8 cellular contexts compared by ENCODE assay signal in the genomic region with DNA sequence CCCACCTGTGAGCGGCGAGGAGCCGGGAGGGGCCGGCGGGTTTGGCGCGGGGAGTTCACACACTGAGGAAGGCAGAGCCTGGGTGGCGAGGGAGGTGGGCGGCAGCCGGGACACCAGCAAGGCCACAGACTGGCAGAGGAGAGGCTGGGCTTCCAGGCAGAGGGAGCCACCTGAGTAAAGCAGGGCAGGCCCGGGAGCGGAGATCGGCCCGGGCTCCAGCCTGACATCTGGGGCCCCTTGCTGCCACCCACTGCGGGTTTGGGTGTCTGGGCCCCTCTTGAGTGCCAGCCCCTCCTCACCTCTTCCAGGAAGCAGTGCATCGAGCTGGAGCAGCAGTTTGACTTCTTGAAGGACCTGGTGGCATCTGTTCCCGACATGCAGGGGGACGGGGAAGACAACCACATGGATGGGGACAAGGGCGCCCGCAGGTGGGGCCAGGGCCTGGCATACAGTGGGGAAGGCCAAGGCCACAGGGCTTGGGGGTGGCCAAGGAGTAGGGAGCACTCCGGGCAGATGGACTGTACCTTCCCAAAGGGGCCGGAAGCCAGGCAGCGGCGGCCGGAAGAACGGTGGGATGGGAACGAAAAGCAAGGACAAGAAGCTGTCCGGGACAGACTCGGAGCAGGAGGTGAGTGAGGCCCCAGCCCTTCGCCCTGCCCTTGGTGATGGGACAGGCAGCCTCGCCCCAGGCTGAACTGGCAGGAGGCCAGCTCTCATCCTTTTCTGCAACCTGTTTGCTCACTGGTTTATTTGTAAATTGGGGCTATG. TPM values are rescaled to one million over a fixed set of nuclear protein-coding genes. Genes with fewer than 3 reads are reported as not detected.
DNase-seq lines count a peak whose midpoint lies in the region; ATAC-seq and TF ChIP-seq lines count a peak whose summit lies in the region.

No MANE protein-coding gene starts in this region.

- ATAC-seq in activated T-cell treated with anti-CD3 and anti-CD28 coated beads, Interleukin-2, amount 50 U/mL, for 4 hours, result no peak
- no peak for ATAC-seq in heart left ventricle

- H3K4me3 Mint-ChIP-seq in activated T-cell treated with anti-CD3 and anti-CD28 coated beads, Interleukin-2, amount 50 U/mL, for 4 hours, result peak overlapping the region; percentile 92

- peak overlapping the region; percentile 67 for H3K9ac ChIP-seq in SU-DHL-6 (ENCODE audit: low read length)
- peak overlapping the region; percentile 88 for H3K9ac ChIP-seq in skeletal muscle satellite cell (ENCODE audit: low read depth, low read length)

- H3K36me3 ChIP-seq in SU-DHL-6 (ENCODE audit: low read length) (no peaks in the 10 kb centered on the region), heart left ventricle (peaks cover 0 to 29% (median 17%) of the 10 kb centered on the region in 9 donors), skeletal muscle satellite cell (ENCODE audit: insufficient read depth, low read length) (peaks cover 58% of the 10 kb centered on the region)

- DNase-seq in activated T-cell treated with anti-CD3 and anti-CD28 coated beads, Interleukin-2, amount 50 U/mL, for 4 hours, result no peak
- DNase-seq in activated T-cell treated with anti-CD3 and anti-CD28 coated beads for 4 hours, result no peak
- peak in 1 of 5 donors; percentile 13 for DNase-seq in heart left ventricle
- no peak for DNase-seq in DMS79 treated with DMSO at 0.1 percent for 48 hours (lab: John Stamatoyannopoulos, UW)
- DNase-seq in HuH-7.5 (ENCODE audit: low spot score), result no peak
- no peak for DNase-seq in A172 (ENCODE audit: low spot score)

- intact Hi-C loops in heart left ventricle (cut with DNase I), result loop anchor here in 5 of 10 donors (5.0 kb wide), 3 partner anchors 37 to 42 kb away; a partner anchor contains a TSS

- H3K4me1 ChIP-seq in heart left ventricle (peaks cover 16 to 47% (median 41%) of the 10 kb centered on the region in 12 donors), skeletal muscle satellite cell (ENCODE audit: control insufficient read depth, insufficient read depth, low read length) (peaks cover 44% of the 10 kb centered on the region)

- H3K9me3 ChIP-seq in SU-DHL-6 (ENCODE audit: insufficient read depth, low read length) (no peaks in the 10 kb centered on the region), heart left ventricle (no peaks in the 10 kb centered on the region), skeletal muscle satellite cell (replicated peaks; ENCODE audit: low read length) (no peaks in the 10 kb centered on the region)

- peak overlapping the region; percentile 29 for H2AFZ ChIP-seq in SU-DHL-6 (ENCODE audit: low read depth, low read length, severe bottlenecking)

- H3K9me3 Mint-ChIP-seq in activated T-cell treated with anti-CD3 and anti-CD28 coated beads, Interleukin-2, amount 50 U/mL, for 4 hours, result no peaks in the 10 kb centered on the region

- H3K27me3 ChIP-seq in SU-DHL-6 (ENCODE audit: low read length) (no peaks in the 10 kb centered on the region), heart left ventricle (no peaks in the 10 kb centered on the region), skeletal muscle satellite cell (ENCODE audit: control insufficient read depth, insufficient read depth, low read length) (no peaks in the 10 kb centered on the region)

- peaks cover 8% of the 10 kb centered on the region for H3K36me3 Mint-ChIP-seq in activated T-cell treated with anti-CD3 and anti-CD28 coated beads, Interleukin-2, amount 50 U/mL, for 4 hours (ENCODE audit: insufficient read depth)

- no peak overlapping the region for H3K27ac ChIP-seq in SU-DHL-6 (ENCODE audit: low read depth, low read length)
- peak overlapping the region in 10 of 12 donors; percentile 75 to 98 (median 92) for H3K27ac ChIP-seq in heart left ventricle

- H3F3A ChIP-seq in SU-DHL-6 (ENCODE audit: insufficient read depth), result no peaks in the 10 kb centered on the region

- H3K4me2 ChIP-seq in SU-DHL-6 (ENCODE audit: low read depth, low read length, poor library complexity, severe bottlenecking) (peak overlapping the region; percentile 81), skeletal muscle satellite cell (ENCODE audit: low read length) (peak overlapping the region; percentile 93)

- H3K9me2 ChIP-seq in SU-DHL-6 (replicated peaks; ENCODE audit: insufficient read depth, low read length), result no peaks in the 10 kb centered on the region

- no peaks in the 10 kb centered on the region for H3K79me2 ChIP-seq in SU-DHL-6 (ENCODE audit: insufficient read depth, low read length)

- peaks cover 37% of the 10 kb centered on the region for H3K4me1 Mint-ChIP-seq in activated T-cell treated with anti-CD3 and anti-CD28 coated beads, Interleukin-2, amount 50 U/mL, for 4 hours (ENCODE audit: low read depth)

- TF ChIP-seq POLR2A in heart left ventricle (IDR thresholded peaks at IDR 0.05), result no peak

- H4K20me1 ChIP-seq in SU-DHL-6 (ENCODE audit: low read depth, low read length), result no peaks in the 10 kb centered on the region

- no peaks in the 10 kb centered on the region for H3K27me3 Mint-ChIP-seq in activated T-cell treated with anti-CD3 and anti-CD28 coated beads, Interleukin-2, amount 50 U/mL, for 4 hours (ENCODE audit: low read depth)

- H3K4me3 ChIP-seq in SU-DHL-6 (ENCODE audit: insufficient read depth, low read length, poor library complexity, severe bottlenecking) (peak overlapping the region; percentile 84), heart left ventricle (peak overlapping the region; percentile 85 to 100 (median 95)), skeletal muscle satellite cell (ENCODE audit: low read length) (peak overlapping the region; percentile 93)

- WGBS in heart left ventricle, 4 donors, result 28 to 44% (median 35%) methylated on average over 22 to 31 of the region's 31 CpGs

- TF ChIP-seq CTCF in SU-DHL-6 (IDR thresholded peaks at IDR 0.05; ENCODE audit: insufficient read depth, low read length, poor library complexity, severe bottlenecking) (no peak), heart left ventricle (IDR thresholded peaks at IDR 0.05) (no peak)

RNA-seq across cellular contexts. Expression of a gene that starts 1.0 kb away (rescaled TPM):
- 100 to 1,000 TPM in 2 of 3 donors, 10 to 100 TPM in 1; 96.1 to 118 (median 106) TPM for total RNA-seq in activated T-cell treated with anti-CD3 and anti-CD28 coated beads, Interleukin-2, amount 50 U/mL, for 4 hours
- 100 to 1,000 TPM in 4 of 9 donors, 10 to 100 TPM in 5; 76.5 to 144 (median 96.9) TPM for total RNA-seq in heart left ventricle
- 100 to 1,000 TPM; 168 to 180 TPM for polyA plus RNA-seq in heart left ventricle
- 479 and 497 TPM in 2 replicates for total RNA-seq in skeletal muscle satellite cell (2012; rRNA removed)
- total RNA-seq in A172 (2014; rRNA removed; shearing (Covaris generic)), result 259 and 262 TPM in 2 replicates

RNA-seq across cellular contexts. Expression of a gene that starts 1.4 kb away (rescaled TPM):
- 10 to 100 TPM; 13.9 to 15.4 (median 14.0) TPM for total RNA-seq in activated T-cell treated with anti-CD3 and anti-CD28 coated beads, Interleukin-2, amount 50 U/mL, for 4 hours
- total RNA-seq in heart left ventricle, result 10 to 100 TPM; 17.0 to 49.0 (median 39.5) TPM
- polyA plus RNA-seq in heart left ventricle, result 10 to 100 TPM; 34.0 to 41.5 TPM
- total RNA-seq in skeletal muscle satellite cell (2012; rRNA removed), result 29.7 and 48.3 TPM in 2 replicates
- 22.2 and 27.3 TPM in 2 replicates for total RNA-seq in A172 (2014; rRNA removed; shearing (Covaris generic))

RNA-seq across cellular contexts. Expression of a gene that starts 20.0 kb away (rescaled TPM):
- 10 to 100 TPM; 75.6 to 77.2 (median 76.9) TPM for total RNA-seq in activated T-cell treated with anti-CD3 and anti-CD28 coated beads, Interleukin-2, amount 50 U/mL, for 4 hours
- total RNA-seq in heart left ventricle, result 10 to 100 TPM in 1 of 9 donors, 1 to 10 TPM in 6, under 1 TPM in 2; 0.22 to 13.7 (median 1.5) TPM
- 10 to 100 TPM in 1 of 2 donors, 1 to 10 TPM in 1; 1.2 to 48.1 TPM for polyA plus RNA-seq in heart left ventricle
- total RNA-seq in skeletal muscle satellite cell (2012; rRNA removed), result 65.9 and 97.2 TPM in 2 replicates
- 71.3 and 109 TPM in 2 replicates for total RNA-seq in A172 (2014; rRNA removed; shearing (Covaris generic))

RNA-seq across cellular contexts. Expression of a gene that starts 25.1 kb away (rescaled TPM):
- not detected for total RNA-seq in activated T-cell treated with anti-CD3 and anti-CD28 coated beads, Interleukin-2, amount 50 U/mL, for 4 hours
- under 1 TPM in 1 of 9 donors, not detected in 8; 0.51 TPM for total RNA-seq in heart left ventricle
- polyA plus RNA-seq in heart left ventricle, result not detected
- total RNA-seq in skeletal muscle satellite cell (2012; rRNA removed), result 0.44 TPM in 1 of 2 replicates, not detected in the other
- total RNA-seq in A172 (2014; rRNA removed; shearing (Covaris generic)), result not detected in 2 replicates

RNA-seq across cellular contexts. Expression of a gene that starts 29.7 kb away (rescaled TPM):
- total RNA-seq in activated T-cell treated with anti-CD3 and anti-CD28 coated beads, Interleukin-2, amount 50 U/mL, for 4 hours, result 100 to 1,000 TPM in 1 of 3 donors, 10 to 100 TPM in 2; 77.8 to 116 (median 95.6) TPM
- 10 to 100 TPM; 32.3 to 78.1 (median 36.9) TPM for total RNA-seq in heart left ventricle
- polyA plus RNA-seq in heart left ventricle, result 10 to 100 TPM; 31.3 to 62.1 TPM
- 48.1 and 61.1 TPM in 2 replicates for total RNA-seq in skeletal muscle satellite cell (2012; rRNA removed)
- 27.3 and 28.0 TPM in 2 replicates for total RNA-seq in A172 (2014; rRNA removed; shearing (Covaris generic))
